ENCODE assay signal across 8 cellular contexts in the genomic region with DNA sequence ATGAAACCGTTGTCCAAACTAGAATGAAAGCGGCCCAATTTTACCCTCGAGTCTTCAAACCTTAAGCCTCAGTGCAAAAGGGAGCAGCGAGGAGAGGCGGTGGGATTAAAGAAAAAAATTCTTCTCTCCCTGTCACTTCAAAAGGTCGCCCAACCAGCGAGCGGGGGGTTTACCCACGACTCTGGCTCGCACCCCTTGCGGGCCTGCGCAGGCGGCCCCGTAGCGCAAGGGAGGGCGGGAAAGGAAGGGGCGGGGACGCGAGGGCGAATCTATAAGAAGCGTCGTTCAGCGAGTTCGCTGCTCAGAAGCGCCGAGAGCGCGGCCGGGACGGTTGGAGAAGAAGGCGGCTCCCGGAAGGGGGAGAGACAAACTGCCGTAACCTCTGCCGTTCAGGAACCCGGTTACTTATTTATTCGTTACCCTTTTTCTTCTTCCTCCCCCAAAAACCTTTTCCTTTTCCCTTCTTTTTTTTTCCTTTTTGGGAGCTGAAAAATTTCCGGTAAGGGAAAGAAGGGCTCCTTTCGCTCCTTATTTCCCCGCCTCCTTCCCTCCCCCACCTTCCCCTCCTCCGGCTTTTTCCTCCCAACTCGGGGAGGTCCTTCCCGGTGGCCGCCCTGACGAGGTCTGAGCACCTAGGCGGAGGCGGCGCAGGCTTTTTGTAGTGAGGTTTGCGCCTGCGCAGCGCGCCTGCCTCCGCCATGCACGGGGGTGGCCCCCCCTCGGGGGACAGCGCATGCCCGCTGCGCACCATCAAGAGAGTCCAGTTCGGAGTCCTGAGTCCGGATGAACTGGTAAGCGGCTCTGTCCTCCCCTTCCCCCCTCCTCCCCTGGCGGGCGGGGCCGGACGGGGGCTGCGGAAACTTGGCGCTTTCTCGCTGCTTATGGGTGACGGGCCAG. TPM values are rescaled to one million over a fixed set of nuclear protein-coding genes. Genes with fewer than 3 reads are reported as not detected.
DNase-seq lines count a peak whose midpoint lies in the region; ATAC-seq and TF ChIP-seq lines count a peak whose summit lies in the region.

A gene (plus strand): TSS at position 300 of the 897 bp plus-strand sequence.

- H3K27me3 ChIP-seq in adipocyte (replicated peaks; ENCODE audit: control insufficient read depth, insufficient read depth, low read length) (no peaks in the 10 kb centered on the region), cardiac muscle cell (no peaks in the 10 kb centered on the region), trophoblast cell (ENCODE audit: insufficient read depth, low read length) (no peaks in the 10 kb centered on the region), transverse colon (no peaks in the 10 kb centered on the region)

- H3K9ac ChIP-seq in adipocyte (ENCODE audit: low read length) (peak within 1 kb of the TSS; percentile 99), trophoblast cell (ENCODE audit: low read length) (peak within 1 kb of the TSS; percentile 88)

- peak within 1 kb of the TSS; percentile 99 for H3K14ac ChIP-seq in trophoblast cell (ENCODE audit: low read length)

- peak within 1 kb of the TSS; percentile 98 for H4K8ac ChIP-seq in trophoblast cell (ENCODE audit: low read depth, low read length)

- peaks cover 25% of the 10 kb centered on the region for H3K79me2 ChIP-seq in trophoblast cell (ENCODE audit: control insufficient read depth, insufficient read depth, low read length, poor library complexity)

- intact Hi-C loops in transverse colon (cut with DNase I; ENCODE audit: low total_unique reads), result loop anchor here (2.0 kb wide), 1 partner anchor 46 kb away; a partner anchor contains a TSS

- WGBS in trophoblast cell (ENCODE audit: extremely low coverage, insufficient coverage, insufficient read length), result no CpG with 5 or more reads among the region's 68 CpGs
- WGBS in transverse colon (ENCODE audit: low coverage in 1 of 2), 2 donors, result 0 to 1% methylated on average over 28 to 65 of the region's 68 CpGs

- H3K4ac ChIP-seq in trophoblast cell (ENCODE audit: low read depth, low read length), result peak within 1 kb of the TSS; percentile 92

- no peak within 1 kb of the TSS for H3K23ac ChIP-seq in trophoblast cell (ENCODE audit: low read length)

- H3K4me1 ChIP-seq in adipocyte (ENCODE audit: control insufficient read depth, insufficient read depth, low read length), result peaks cover 46% of the 10 kb centered on the region
- peaks cover 24% of the 10 kb centered on the region for H3K4me1 ChIP-seq in cardiac muscle cell (ENCODE audit: low read depth)
- peaks cover 17 to 18% of the 10 kb centered on the region in 2 experiments for H3K4me1 ChIP-seq in trophoblast cell (ENCODE audit: control insufficient read depth in 1 of 2, insufficient read depth in 2 of 2, low read length in 2 of 2)
- peaks cover 25 to 59% (median 40%) of the 10 kb centered on the region in 4 donors for H3K4me1 ChIP-seq in transverse colon

- TF ChIP-seq POLR2A in transverse colon (IDR thresholded peaks at IDR 0.05), result peak; percentile 100

- peak within 1 kb of the TSS; percentile 73 for H2BK12ac ChIP-seq in trophoblast cell (ENCODE audit: low read length)

- peak within 1 kb of the TSS; percentile 98 for H4K12ac ChIP-seq in trophoblast cell (ENCODE audit: low read depth, low read length)

- peak within 1 kb of the TSS; percentile 97 for H2BK5ac ChIP-seq in trophoblast cell (ENCODE audit: low read depth, low read length, poor library complexity)

- H3K18ac ChIP-seq in trophoblast cell (ENCODE audit: low read length), result peak within 1 kb of the TSS; percentile 99

- H3K4me3 ChIP-seq in GM12865 (ENCODE audit: low read depth, low read length) (peak within 1 kb of the TSS; percentile 91), adipocyte (ENCODE audit: low read length) (peak within 1 kb of the TSS; percentile 95), cardiac muscle cell (peak within 1 kb of the TSS; percentile 59), trophoblast cell (ENCODE audit: low read depth, low read length) (peak within 1 kb of the TSS; percentile 81), transverse colon (peak within 1 kb of the TSS; percentile 61 to 78 (median 67))

- DNase-seq in GM12865 (ENCODE audit: low read depth), result peak; percentile 99
- DNase-seq in NCI-H1417 treated with DMSO at 0.1 percent for 48 hours (lab: John Stamatoyannopoulos, UW), result peak; percentile 87
- DNase-seq in SW480 (ENCODE audit: low spot score), result peak; percentile 94
- peak; percentile 98 for DNase-seq in adipocyte (ENCODE audit: low read depth)
- peak; percentile 96 to 99 for DNase-seq in cardiac muscle cell (ENCODE audit: low read depth in 1 of 2, low spot score in 1 of 2)
- DNase-seq in trophoblast cell, result peak; percentile 96 to 99
- peak; percentile 99 for DNase-seq in transverse colon

- H3K9me3 ChIP-seq in adipocyte (ENCODE audit: control insufficient read depth, low read length), result no peaks in the 10 kb centered on the region
- H3K9me3 ChIP-seq in cardiac muscle cell (ENCODE audit: low read depth), result no peaks in the 10 kb centered on the region
- no peaks in the 10 kb centered on the region for H3K9me3 ChIP-seq in trophoblast cell (ENCODE audit: insufficient read depth, low read depth, low read length)
- H3K9me3 ChIP-seq in transverse colon, result no peaks in the 10 kb centered on the region

- peak; percentile 62 for ATAC-seq in HG02763 (IDR thresholded peaks at IDR 0.05; ENCODE audit: unreplicated experiment)

- H3K36me3 ChIP-seq in adipocyte (ENCODE audit: control insufficient read depth, insufficient read depth, low read length, severe bottlenecking), result no peaks in the 10 kb centered on the region
- H3K36me3 ChIP-seq in cardiac muscle cell, result no peaks in the 10 kb centered on the region
- no peaks in the 10 kb centered on the region for H3K36me3 ChIP-seq in trophoblast cell (ENCODE audit: control insufficient read depth in 1 of 2, insufficient read depth in 2 of 2, low read length in 2 of 2)
- H3K36me3 ChIP-seq in transverse colon, result no peaks in the 10 kb centered on the region

- in situ Hi-C loops in transverse colon (cut with MboI; ENCODE audit: low pct_ligation_motif_present in 1 of 4, low pct_unique_long_range_greater_than_20kb in 1 of 4, low sequenced_read_pairs in 3 of 4), result no loop called here

- TF ChIP-seq CTCF in GM12865 (IDR thresholded peaks at IDR 0.05; ENCODE audit: insufficient read depth, low read depth, low read length, missing control alignments) (no peak), cardiac muscle cell (IDR thresholded peaks at IDR 0.05; ENCODE audit: low read depth, low read length) (no peak), transverse colon (IDR thresholded peaks at IDR 0.05) (peak in 2 of 5 experiments; percentile 7 to 16)

- H2AFZ ChIP-seq in trophoblast cell (ENCODE audit: insufficient read depth, low read length, poor library complexity), result peak within 1 kb of the TSS; percentile 97

- H3K4me2 ChIP-seq in trophoblast cell (ENCODE audit: low read length), result peak within 1 kb of the TSS; percentile 97

- peaks cover 21% of the 10 kb centered on the region for H3K79me1 ChIP-seq in trophoblast cell (ENCODE audit: low read length)

- H3K27ac ChIP-seq in cardiac muscle cell (peak within 1 kb of the TSS; percentile 98), trophoblast cell (ENCODE audit: low read depth, low read length) (peak within 1 kb of the TSS; percentile 97), transverse colon (peak within 1 kb of the TSS; percentile 97 to 99 (median 98))

- H4K91ac ChIP-seq in trophoblast cell (ENCODE audit: low read depth, low read length), result peak within 1 kb of the TSS; percentile 96

- peak within 1 kb of the TSS; percentile 94 for H2BK120ac ChIP-seq in trophoblast cell (ENCODE audit: insufficient read depth, low read length, poor library complexity)

- peak within 1 kb of the TSS; percentile 97 for H2AK5ac ChIP-seq in trophoblast cell (ENCODE audit: low read length)

- TF ChIP-seq EP300 in transverse colon (IDR thresholded peaks at IDR 0.05; ENCODE audit: low read depth), result peak; percentile 53

RNA-seq across cellular contexts. Expression of the gene that starts here (rescaled TPM):
- 40.7 and 41.3 TPM in 2 replicates for total RNA-seq in cardiac muscle cell
- polyA plus RNA-seq in cardiac muscle cell, result 53.8 and 62.3 TPM in 2 replicates
- polyA plus RNA-seq in trophoblast cell (2013), result 70.0 and 71.9 TPM in 2 replicates
- 100 to 1,000 TPM in 3 of 4 donors, 10 to 100 TPM in 1; 91.3 to 321 (median 127) TPM for total RNA-seq in transverse colon

Comparison
In these comparisons a context has a peak if more than half of its experiments do, and no peak if none do; other contexts are left out.
1. Peak in every context shown above with its lines: DNase-seq, ATAC-seq, H3K4me3 ChIP-seq and H3K27ac ChIP-seq.